ENCODE assay signal across 20 cellular contexts in the genomic region with DNA sequence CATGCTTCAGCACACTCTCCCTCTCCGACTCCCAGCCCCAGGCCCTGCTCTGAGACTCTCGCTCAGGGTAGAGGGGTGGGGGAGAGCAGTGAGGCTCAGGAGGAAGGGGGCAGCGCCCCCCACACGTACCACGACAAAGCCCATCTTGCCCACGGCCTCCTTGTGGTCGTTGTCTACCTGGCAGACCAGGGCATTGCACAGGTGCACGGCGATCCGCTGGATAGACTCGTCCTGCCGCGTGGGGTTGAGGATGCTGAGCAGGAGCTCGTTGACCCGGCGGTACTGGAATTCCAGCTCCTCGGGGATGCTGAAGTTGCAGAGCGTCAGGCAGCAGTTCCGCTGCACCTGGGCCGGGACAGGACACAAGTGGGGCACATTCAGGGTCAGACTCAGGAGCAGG. TPM values are rescaled to one million over a fixed set of nuclear protein-coding genes. Genes with fewer than 3 reads are reported as not detected.
DNase-seq lines count a peak whose midpoint lies in the region; ATAC-seq and TF ChIP-seq lines count a peak whose summit lies in the region.
"Had no signal": no experiment of that assay in that cellular context is flagged by ENCODE, and none has a peak within 500 bp of the region (broad histone marks: within the 10 kb centered on the region; RNA-seq: fewer than 3 reads in every experiment).

No MANE protein-coding gene starts in this region.

- H3K27me3 ChIP-seq in endodermal cell (ENCODE audit: control insufficient read depth, insufficient read depth, low read length, poor library complexity, severe bottlenecking) (no peaks in the 10 kb centered on the region), trophoblast cell (ENCODE audit: insufficient read depth, low read length) (no peaks in the 10 kb centered on the region)
- H3K27me3 ChIP-seq: SJCRH30 had no signal

- H3K27ac Mint-ChIP-seq in endodermal cell: no peak overlapping the region
- H3K27ac Mint-ChIP-seq: B cell had no signal

- H4K91ac ChIP-seq in trophoblast cell (ENCODE audit: low read depth, low read length): no peak overlapping the region

- no peak overlapping the region for H2BK120ac ChIP-seq in trophoblast cell (ENCODE audit: insufficient read depth, low read length, poor library complexity)

- no peak overlapping the region for H3K14ac ChIP-seq in trophoblast cell (ENCODE audit: low read length)

- DNase-seq in Right ventricle myocardium inferior (ENCODE audit: missing footprints) (peak; percentile 37), left ventricle myocardium superior (no peak), endodermal cell (no peak), trophoblast cell (no peak), midbrain (lab: John Stamatoyannopoulos, UW) (no peak), superior temporal gyrus (ENCODE audit: extremely low spot score) (no peak)
- DNase-seq: DMS79 treated with DMSO at 0.1 percent for 48 hours, GM23248, IMR-90, MV-4-11, NCI-H1105 treated with DMSO at 0.1 percent for 48 hours, NCI-H2029 treated with DMSO at 0.1 percent for 48 hours, NCI-H2171 treated with DMSO at 0.1 percent for 48 hours, NCI-H524 treated with DMSO at 0.1 percent for 48 hours, NCI-H82, SJCRH30 had no signal

- no peak overlapping the region for H3K4me2 ChIP-seq in trophoblast cell (ENCODE audit: low read length)

- no peaks in the 10 kb centered on the region for H3K4me1 Mint-ChIP-seq in endodermal cell
- H3K4me1 Mint-ChIP-seq: B cell, CD14-positive monocyte had no signal

- no peaks in the 10 kb centered on the region for H3K27me3 Mint-ChIP-seq in endodermal cell (ENCODE audit: insufficient read depth)
- H3K27me3 Mint-ChIP-seq: B cell had no signal

- H3K18ac ChIP-seq in trophoblast cell (ENCODE audit: low read length): no peak overlapping the region

- intact Hi-C loops in Right ventricle myocardium inferior (cut with DNase I): no loop called here
- intact Hi-C loops in left ventricle myocardium superior (cut with micrococcal nuclease): no loop called here

- H4K12ac ChIP-seq in trophoblast cell (ENCODE audit: low read depth, low read length): no peak overlapping the region

- H2AK5ac ChIP-seq in trophoblast cell (ENCODE audit: low read length): no peak overlapping the region

- H3K4me3 ChIP-seq in endodermal cell (ENCODE audit: low read length) (no peak overlapping the region), trophoblast cell (ENCODE audit: low read depth, low read length) (peak overlapping the region; percentile 13)
- H3K4me3 ChIP-seq: GM23248, SJCRH30 had no signal

- H3K79me2 ChIP-seq in trophoblast cell (ENCODE audit: control insufficient read depth, insufficient read depth, low read length, poor library complexity): no peaks in the 10 kb centered on the region

- H3K23ac ChIP-seq in trophoblast cell (ENCODE audit: low read length): no peak overlapping the region

- no peaks in the 10 kb centered on the region for H3K79me1 ChIP-seq in trophoblast cell (ENCODE audit: low read length)

- H2BK12ac ChIP-seq in trophoblast cell (ENCODE audit: low read length): no peak overlapping the region

- TF ChIP-seq CTCF in endodermal cell (conservative IDR thresholded peaks at IDR 0.05): peak; percentile 24

- H3K4me1 ChIP-seq in endodermal cell (ENCODE audit: control insufficient read depth, insufficient read depth, low read length): no peaks in the 10 kb centered on the region
- H3K4me1 ChIP-seq in trophoblast cell (ENCODE audit: control insufficient read depth in 1 of 2, insufficient read depth in 2 of 2, low read length in 2 of 2): no peaks in the 10 kb centered on the region

- WGBS in endodermal cell (ENCODE audit: insufficient coverage in 1 of 2, insufficient read length in 1 of 2), 2 experiments: 92 to 93% methylated on average over 15 to 20 of the region's 20 CpGs
- WGBS in trophoblast cell (ENCODE audit: extremely low coverage, insufficient coverage, insufficient read length): no CpG with 5 or more reads among the region's 20 CpGs

- H4K8ac ChIP-seq in trophoblast cell (ENCODE audit: low read depth, low read length): no peak overlapping the region

- peaks cover 23% of the 10 kb centered on the region for H3K36me3 ChIP-seq in endodermal cell (ENCODE audit: control insufficient read depth, insufficient read depth, low read length)
- peaks cover 6 to 8% of the 10 kb centered on the region in 2 experiments for H3K36me3 ChIP-seq in trophoblast cell (ENCODE audit: control insufficient read depth in 1 of 2, insufficient read depth in 2 of 2, low read length in 2 of 2)

- H3K9me3 ChIP-seq in endodermal cell (ENCODE audit: control insufficient read depth, low read length) (no peaks in the 10 kb centered on the region), trophoblast cell (ENCODE audit: insufficient read depth, low read depth, low read length) (no peaks in the 10 kb centered on the region)
- H3K9me3 ChIP-seq: SJCRH30 had no signal

- H2BK5ac ChIP-seq in trophoblast cell (ENCODE audit: low read depth, low read length, poor library complexity): no peak overlapping the region

- H3K4ac ChIP-seq in trophoblast cell (ENCODE audit: low read depth, low read length): no peak overlapping the region

- no peaks in the 10 kb centered on the region for H3K9me3 Mint-ChIP-seq in endodermal cell

- ATAC-seq in Right ventricle myocardium inferior (no peak), left ventricle myocardium superior (no peak)
- ATAC-seq: HCT116, Panc1 had no signal

- H3K4me3 Mint-ChIP-seq in endodermal cell: no peak overlapping the region
- H3K4me3 Mint-ChIP-seq: B cell had no signal

- peaks cover 24% of the 10 kb centered on the region for H3K36me3 Mint-ChIP-seq in endodermal cell (ENCODE audit: low read depth)

- no peak overlapping the region for H2AFZ ChIP-seq in trophoblast cell (ENCODE audit: insufficient read depth, low read length, poor library complexity)
- H2AFZ ChIP-seq: GM23248 had no signal

- H3K9ac ChIP-seq in endodermal cell (ENCODE audit: extremely low read depth, low read length, poor library complexity, severe bottlenecking): no peak overlapping the region
- no peak overlapping the region for H3K9ac ChIP-seq in trophoblast cell (ENCODE audit: low read length)
- H3K9ac ChIP-seq: GM23248 had no signal

- H3K27ac ChIP-seq in endodermal cell (ENCODE audit: low read depth, low read length) (no peak overlapping the region), trophoblast cell (ENCODE audit: low read depth, low read length) (no peak overlapping the region)
- H3K27ac ChIP-seq: GM23248, SJCRH30 had no signal

RNA-seq across cellular contexts. Expression of a gene that starts 18.5 kb away (rescaled TPM):
- total RNA-seq in Right ventricle myocardium inferior (6.4 TPM), left ventricle myocardium superior (5.7 TPM), endodermal cell (10 to 100 TPM; 50.5 to 59.6 TPM)
- polyA plus RNA-seq in endodermal cell (2013, experiment 1 of 2): 27.6 TPM
- polyA plus RNA-seq in endodermal cell (2013, experiment 2 of 2): 26.7 TPM
- polyA plus RNA-seq in trophoblast cell (2013): 35.3 and 35.7 TPM in 2 replicates

RNA-seq across cellular contexts. Expression of a gene that starts 29.3 kb away (rescaled TPM):
- total RNA-seq in Right ventricle myocardium inferior: 51.5 TPM
- total RNA-seq in left ventricle myocardium superior: 58.5 TPM
- total RNA-seq in endodermal cell: 10 to 100 TPM; 33.0 to 33.8 TPM
- 23.8 TPM for polyA plus RNA-seq in endodermal cell (2013, experiment 1 of 2)
- 22.5 TPM for polyA plus RNA-seq in endodermal cell (2013, experiment 2 of 2)
- 20.5 and 21.6 TPM in 2 replicates for polyA plus RNA-seq in trophoblast cell (2013)

RNA-seq across cellular contexts. Expression of a gene that starts 40.1 kb away (rescaled TPM):
- total RNA-seq in Right ventricle myocardium inferior: 8.5 TPM
- total RNA-seq in left ventricle myocardium superior: 5.9 TPM
- total RNA-seq in endodermal cell: 10 to 100 TPM; 26.0 to 27.2 TPM
- 17.5 TPM for polyA plus RNA-seq in endodermal cell (2013, experiment 1 of 2)
- polyA plus RNA-seq in endodermal cell (2013, experiment 2 of 2): 17.8 TPM
- polyA plus RNA-seq in trophoblast cell (2013): 7.5 and 7.7 TPM in 2 replicates

RNA-seq across cellular contexts. Expression of a gene that starts 44.7 kb away (rescaled TPM):
- total RNA-seq in Right ventricle myocardium inferior (16.6 TPM), left ventricle myocardium superior (19.9 TPM), endodermal cell (10 to 100 TPM; 30.2 to 34.3 TPM)
- polyA plus RNA-seq in endodermal cell (2013, experiment 1 of 2): 30.9 TPM
- polyA plus RNA-seq in endodermal cell (2013, experiment 2 of 2): 27.1 TPM
- 16.0 TPM in 2 replicates for polyA plus RNA-seq in trophoblast cell (2013)

RNA-seq across cellular contexts. Expression of a gene that starts 53.4 kb away (rescaled TPM):
- total RNA-seq in Right ventricle myocardium inferior (175 TPM), left ventricle myocardium superior (201 TPM), endodermal cell (100 to 1,000 TPM; 762 to 795 TPM)
- 715 TPM for polyA plus RNA-seq in endodermal cell (2013, experiment 1 of 2)
- 707 TPM for polyA plus RNA-seq in endodermal cell (2013, experiment 2 of 2)
- 357 and 372 TPM in 2 replicates for polyA plus RNA-seq in trophoblast cell (2013)
